Comparison of ENCODE assay signal across 16 cellular contexts in the genomic region with DNA sequence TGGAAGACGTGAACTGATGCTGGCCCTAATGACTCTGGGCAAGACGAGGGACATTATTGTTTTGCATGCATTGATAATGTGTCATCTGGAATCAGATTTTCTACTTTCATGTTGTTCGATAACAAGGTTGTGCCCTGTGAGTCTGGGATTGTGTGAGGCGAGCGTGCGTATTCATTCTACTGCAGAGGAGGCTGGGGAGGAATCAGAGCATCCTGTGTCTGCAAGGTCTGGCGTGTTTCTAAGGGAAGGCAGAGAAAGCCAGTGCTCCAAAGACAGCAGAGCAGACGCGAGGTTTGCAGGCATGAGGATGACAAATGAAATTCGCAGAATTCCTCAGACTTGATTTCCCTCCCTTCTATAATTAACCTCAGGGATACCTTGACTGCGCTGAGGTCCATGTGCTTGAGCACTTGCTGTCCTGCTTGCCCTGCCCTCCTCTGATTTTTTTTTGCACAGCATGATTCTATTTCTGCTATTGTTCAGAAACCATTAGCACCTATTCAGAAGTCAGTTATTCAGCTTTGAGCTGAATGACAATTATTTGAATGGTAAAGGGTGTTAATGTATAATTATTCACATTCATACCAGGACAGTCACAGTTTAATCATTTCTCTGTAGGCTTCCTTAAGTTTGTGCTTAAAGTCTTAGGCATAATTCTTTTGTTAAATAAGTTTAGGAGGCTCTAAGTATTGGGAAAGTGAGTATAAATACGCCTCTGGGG.
"Had no signal": no experiment of that assay in that cellular context is flagged by ENCODE, and none has a peak within 500 bp of the region (broad histone marks: within the 10 kb centered on the region; RNA-seq: fewer than 3 reads in every experiment).

No MANE protein-coding gene starts in this region.

- H3K9me3 Mint-ChIP-seq: type B pancreatic cell had no signal

- H3K4me3 ChIP-seq: colonic mucosa, esophagus muscularis mucosa, gastrocnemius medialis, heart right ventricle, thyroid gland had no signal

- H3K9me3 ChIP-seq: colonic mucosa, gastrocnemius medialis, thyroid gland had no signal

- H3K4me1 Mint-ChIP-seq: immature natural killer cell; naive thymus-derived CD4-positive, alpha-beta T cell had no signal

- H3K27me3 ChIP-seq: colonic mucosa, esophagus muscularis mucosa, gastrocnemius medialis, heart right ventricle, thyroid gland had no signal

- DNase-seq: colonic mucosa; dermis blood vessel endothelial cell; gastrocnemius medialis; heart right ventricle; hypothalamus; immature natural killer cell; kidney; mesendoderm; naive thymus-derived CD4-positive, alpha-beta T cell; right cardiac atrium; small intestine; stimulated activated CD4-positive, alpha-beta T cell treated with anti-CD3 and anti-CD28 coated beads, Interleukin-2, amount 100 ng/mL, for 48 hours; stimulated activated naive CD4-positive, alpha-beta T cell treated with Interleukin-2 at 50 U/mL for 16 hours; thyroid gland had no signal

- H3K4me1 ChIP-seq: colonic mucosa, esophagus muscularis mucosa, gastrocnemius medialis, heart right ventricle, thyroid gland had no signal

- H3K36me3 ChIP-seq: colonic mucosa, gastrocnemius medialis, thyroid gland had no signal

- H3K27me3 Mint-ChIP-seq: naive thymus-derived CD4-positive, alpha-beta T cell; type B pancreatic cell had no signal

- H3K27ac Mint-ChIP-seq: immature natural killer cell; naive thymus-derived CD4-positive, alpha-beta T cell; type B pancreatic cell had no signal

- H3K27ac ChIP-seq: colonic mucosa, esophagus muscularis mucosa, gastrocnemius medialis, heart right ventricle, thyroid gland had no signal

- H3K4me3 Mint-ChIP-seq: immature natural killer cell; naive thymus-derived CD4-positive, alpha-beta T cell; type B pancreatic cell had no signal
